Comparison of ENCODE assay signal across 8 cellular contexts in the genomic region with DNA sequence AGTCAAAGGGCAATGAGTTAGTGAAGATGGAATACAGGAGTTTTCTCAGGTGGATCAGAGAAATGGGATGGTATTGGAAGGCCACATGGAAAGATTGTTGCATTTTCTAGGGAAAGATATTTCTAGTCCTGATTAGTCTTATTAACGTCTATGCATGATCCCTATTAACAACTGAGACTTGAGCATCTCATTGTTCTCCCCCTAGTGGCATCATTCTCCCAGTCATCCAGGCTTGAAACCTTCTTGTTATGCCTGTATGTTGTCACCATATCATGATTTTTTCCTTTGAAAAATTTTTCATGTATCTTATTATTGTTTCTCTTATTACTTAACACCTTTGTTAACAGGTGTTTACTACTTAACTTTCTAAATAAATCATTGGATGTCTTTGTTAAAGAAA. TPM values are rescaled to one million over a fixed set of nuclear protein-coding genes. Genes with fewer than 3 reads are reported as not detected.
DNase-seq lines count a peak whose midpoint lies in the region; ATAC-seq and TF ChIP-seq lines count a peak whose summit lies in the region.

No MANE protein-coding gene starts in this region.

- intact Hi-C loops in ascending aorta (cut with DNase I), result no loop called here

- H3K4me3 ChIP-seq in DND-41 (ENCODE audit: low read depth in 1 of 2, low read length in 2 of 2) (no peak overlapping the region), ascending aorta (no peak overlapping the region)

- DNase-seq in DND-41, result no peak
- DNase-seq in ascending aorta (ENCODE audit: low spot score in 2 of 2), result no peak
- DNase-seq in lung microvascular endothelial cell (ENCODE audit: low read depth in 2 of 2), result peak; percentile 33 to 60
- no peak for DNase-seq in D341Med (ENCODE audit: low spot score)
- DNase-seq in NOMO-1 treated with DMSO at 0.1 percent for 48 hours (lab: John Stamatoyannopoulos, UW; ENCODE audit: unreplicated experiment), result no peak
- DNase-seq in ecto neural progenitor cell (ENCODE audit: low spot score), result no peak

- no peak overlapping the region for H3K9ac ChIP-seq in DND-41 (ENCODE audit: low read depth, low read length)

- no peak overlapping the region for H3K4me2 ChIP-seq in DND-41 (ENCODE audit: insufficient read depth, low read length)

- H3K9me3 ChIP-seq in DND-41 (ENCODE audit: insufficient read depth, low read length, severe bottlenecking) (no peaks in the 10 kb centered on the region), ascending aorta (no peaks in the 10 kb centered on the region)

- H3K79me2 ChIP-seq in DND-41 (ENCODE audit: insufficient read depth, low read length), result peaks cover 100% of the 10 kb centered on the region

- peaks cover 77% of the 10 kb centered on the region for H4K20me1 ChIP-seq in DND-41 (ENCODE audit: insufficient read depth, low read length)

- H3K27ac ChIP-seq in DND-41 (ENCODE audit: low read length) (no peak overlapping the region), ascending aorta (no peak overlapping the region)

- H3K27me3 ChIP-seq in DND-41 (ENCODE audit: insufficient read depth, low read length, poor library complexity), result no peaks in the 10 kb centered on the region
- H3K27me3 ChIP-seq in ascending aorta, result no peaks in the 10 kb centered on the region

- H3K36me3 ChIP-seq in DND-41 (ENCODE audit: insufficient read depth, low read length) (no peaks in the 10 kb centered on the region), ascending aorta (no peaks in the 10 kb centered on the region)

- no peak overlapping the region for H2AFZ ChIP-seq in DND-41 (ENCODE audit: low read depth, low read length)

- ATAC-seq in DND-41 (ENCODE audit: insufficient read depth, low read depth) (peak; percentile 58; the same call in 2 of the 3 replicates), HG03354 (IDR thresholded peaks at IDR 0.05; ENCODE audit: poor library complexity, severe bottlenecking, unreplicated experiment) (peak; percentile 42), HG03159 (IDR thresholded peaks at IDR 0.05; ENCODE audit: unreplicated experiment) (no peak)

- TF ChIP-seq CTCF in DND-41 (IDR thresholded peaks at IDR 0.05; ENCODE audit: borderline replicate concordance, extremely low read depth, low read length, poor library complexity, severe bottlenecking), result peak; percentile 57
- peak in 2 of 3 experiments; percentile 11 to 17 for TF ChIP-seq CTCF in ascending aorta (IDR thresholded peaks at IDR 0.05)

- H3K4me1 ChIP-seq in DND-41 (ENCODE audit: insufficient read depth, low read length) (peaks cover 19% of the 10 kb centered on the region), ascending aorta (no peaks in the 10 kb centered on the region)

RNA-seq across cellular contexts. Expression of a gene that starts 34.4 kb away (rescaled TPM):
- total RNA-seq in ascending aorta, result 19.8 TPM
- 57.5 and 58.7 TPM in 2 replicates for total RNA-seq in lung microvascular endothelial cell

Comparison
In these comparisons a context has a peak if more than half of its experiments do, and no peak if none do; other contexts are left out.
1. DNase-seq: peak in lung microvascular endothelial cell (2 of 2); none in DND-41 (single experiment), ascending aorta (0 of 2), D341Med (single experiment), NOMO-1 treated with DMSO at 0.1 percent for 48 hours (single experiment) and ecto neural progenitor cell (single experiment).